In genomic region chr6:129195666-129196065, GRCh38 we compare ENCODE assay signal across 22 cellular contexts.
DNase-seq lines count a peak whose midpoint lies in the region; ATAC-seq and TF ChIP-seq lines count a peak whose summit lies in the region.
"Had no signal": no experiment of that assay in that cellular context is flagged by ENCODE, and none has a peak within 500 bp of the region (broad histone marks: within the 10 kb centered on the region; RNA-seq: fewer than 3 reads in every experiment).

No MANE protein-coding gene starts in this region.

- no peak overlapping the region for H2AK5ac ChIP-seq in mesenchymal stem cell (ENCODE audit: low read length, severe bottlenecking)

- H3K9ac ChIP-seq in mesenchymal stem cell (ENCODE audit: low read length), result no peak overlapping the region

- H3K23ac ChIP-seq in mesenchymal stem cell (ENCODE audit: low read length in 2 of 2), result no peak overlapping the region

- no peaks in the 10 kb centered on the region for H3K4me1 Mint-ChIP-seq in stimulated activated naive B cell treated with anti-CD40 and anti-IgM and Interleukin-4, amounts not matched to agents 10 μg/mL and 1 μg/mL and 100 μg/mL, for 72 hours
- H3K4me1 Mint-ChIP-seq: activated CD4-positive, alpha-beta T cell treated with anti-CD3 and anti-CD28 coated beads, Interleukin-2, amount 10 ng/mL, durations not matched to agents 7 days and 5 days had no signal

- H3K36me3 ChIP-seq in heart left ventricle (peaks cover 0 to 76% (median 14%) of the 10 kb centered on the region in 9 donors), mesenchymal stem cell (ENCODE audit: control insufficient read depth in 1 of 2, insufficient read depth in 2 of 2, low read depth in 1 of 2, low read length in 2 of 2) (peaks cover 0 to 14% of the 10 kb centered on the region in 2 experiments), vagina (no peaks in the 10 kb centered on the region)
- H3K36me3 ChIP-seq: breast epithelium, prostate gland had no signal

- no peaks in the 10 kb centered on the region for H3K27me3 Mint-ChIP-seq in stimulated activated naive B cell treated with anti-CD40 and anti-IgM and Interleukin-4, amounts not matched to agents 10 μg/mL and 1 μg/mL and 100 μg/mL, for 72 hours
- H3K27me3 Mint-ChIP-seq: activated CD4-positive, alpha-beta T cell treated with anti-CD3 and anti-CD28 coated beads, Interleukin-2, amount 10 ng/mL, durations not matched to agents 7 days and 5 days had no signal

- no peak overlapping the region for H3K4me2 ChIP-seq in mesenchymal stem cell (ENCODE audit: low read length, poor library complexity, severe bottlenecking)

- H3K9me3 Mint-ChIP-seq in stimulated activated naive B cell treated with anti-CD40 and anti-IgM and Interleukin-4, amounts not matched to agents 10 μg/mL and 1 μg/mL and 100 μg/mL, for 72 hours, result no peaks in the 10 kb centered on the region
- H3K9me3 Mint-ChIP-seq: activated CD4-positive, alpha-beta T cell treated with anti-CD3 and anti-CD28 coated beads, Interleukin-2, amount 10 ng/mL, durations not matched to agents 7 days and 5 days; activated T-helper 2 cell treated with anti-CD3 and anti-CD28 coated beads, Interferon-gamma antibody, Interleukin-2, Interleukin-4, amounts not matched to agents 10 μg/mL and 5 μg/mL and 100 μg/mL, durations not matched to agents 14 hours and 24 hours and 36 hours had no signal

- H3K4ac ChIP-seq in mesenchymal stem cell (ENCODE audit: low read depth in 1 of 2, low read length in 2 of 2), result no peak overlapping the region

- no peak overlapping the region for H2AFZ ChIP-seq in mesenchymal stem cell (ENCODE audit: low read depth, low read length)

- peak in 1 of 12 donors; percentile 7 for TF ChIP-seq CTCF in heart left ventricle (IDR thresholded peaks at IDR 0.05)
- peak in 1 of 3 experiments; percentile 24 for TF ChIP-seq CTCF in vagina (IDR thresholded peaks at IDR 0.05)

- no peak overlapping the region for H3K18ac ChIP-seq in mesenchymal stem cell (ENCODE audit: low read depth in 1 of 2, low read length in 2 of 2)

- intact Hi-C loops in heart left ventricle (cut with DNase I), result no loop called here
- intact Hi-C loops in cardiac septum (cut with DNase I), result no loop called here
- intact Hi-C loops in vagina (cut with DNase I), result no loop called here

- no peak overlapping the region for H4K91ac ChIP-seq in mesenchymal stem cell (ENCODE audit: low read length)

- no peak overlapping the region for H3K4me3 Mint-ChIP-seq in stimulated activated naive B cell treated with anti-CD40 and anti-IgM and Interleukin-4, amounts not matched to agents 10 μg/mL and 1 μg/mL and 100 μg/mL, for 72 hours
- H3K4me3 Mint-ChIP-seq: activated CD4-positive, alpha-beta T cell treated with anti-CD3 and anti-CD28 coated beads, Interleukin-2, amount 10 ng/mL, durations not matched to agents 7 days and 5 days had no signal

- H3K9me3 ChIP-seq in heart left ventricle (no peaks in the 10 kb centered on the region), mesenchymal stem cell (ENCODE audit: control insufficient read depth, low read length) (no peaks in the 10 kb centered on the region), vagina (no peaks in the 10 kb centered on the region)
- H3K9me3 ChIP-seq: breast epithelium, prostate gland had no signal

- H3K14ac ChIP-seq in mesenchymal stem cell (ENCODE audit: low read length in 2 of 2), result no peak overlapping the region

- H2BK12ac ChIP-seq in mesenchymal stem cell (ENCODE audit: low read length in 2 of 2), result no peak overlapping the region

- no peak overlapping the region for H2BK15ac ChIP-seq in mesenchymal stem cell (ENCODE audit: low read depth, poor library complexity, severe bottlenecking)

- no peak overlapping the region for H3K27ac Mint-ChIP-seq in stimulated activated naive B cell treated with anti-CD40 and anti-IgM and Interleukin-4, amounts not matched to agents 10 μg/mL and 1 μg/mL and 100 μg/mL, for 72 hours
- H3K27ac Mint-ChIP-seq: activated T-helper 2 cell treated with anti-CD3 and anti-CD28 coated beads, Interferon-gamma antibody, Interleukin-2, Interleukin-4, amounts not matched to agents 10 μg/mL and 5 μg/mL and 100 μg/mL, durations not matched to agents 14 hours and 24 hours and 36 hours had no signal

- peak in 3 of 4 donors; percentile 23 to 29 (median 25) for ATAC-seq in heart left ventricle
- ATAC-seq in stimulated activated naive B cell treated with anti-CD40 and anti-IgM and Interleukin-4, amounts not matched to agents 10 μg/mL and 1 μg/mL and 100 μg/mL, for 72 hours (replicated peaks), result no peak

- H4K8ac ChIP-seq in mesenchymal stem cell (ENCODE audit: low read length), result no peak overlapping the region

- H3K27me3 ChIP-seq in heart left ventricle (no peaks in the 10 kb centered on the region), mesenchymal stem cell (ENCODE audit: control insufficient read depth in 1 of 2, insufficient read depth in 1 of 2, low read length in 2 of 2) (no peaks in the 10 kb centered on the region), vagina (no peaks in the 10 kb centered on the region)
- H3K27me3 ChIP-seq: breast epithelium had no signal

- no peak for DNase-seq in heart left ventricle
- no peak for DNase-seq in cardiac septum (ENCODE audit: low spot score)
- peak; percentile 54 for DNase-seq in mesenchymal stem cell
- no peak for DNase-seq in vagina (ENCODE audit: extremely low spot score in 2 of 2)
- no peak for DNase-seq in mesenteric fat pad (ENCODE audit: low spot score)
- no peak for DNase-seq in stimulated activated naive B cell treated with anti-CD40 and anti-IgM and Interleukin-4, amounts not matched to agents 10 μg/mL and 1 μg/mL and 100 μg/mL, for 72 hours
- no peak for DNase-seq in cerebellum (ENCODE audit: low spot score)
- DNase-seq: activated CD4-positive, alpha-beta T cell treated with anti-CD3 and anti-CD28 coated beads, Interleukin-2, amount 10 ng/mL, durations not matched to agents 7 days and 5 days; activated CD8-positive, alpha-beta memory T cell treated with anti-CD3 and anti-CD28 coated beads, Interleukin-2, amount 50 U/mL, for 4 hours; C1 segment of cervical spinal cord; foreskin melanocyte; midbrain; NCI-H1417 treated with DMSO at 0.1 percent for 48 hours; NCI-H69; SHP77 treated with DMSO at 0.1 percent for 48 hours; stimulated activated CD4-positive, alpha-beta T cell treated with anti-CD3 and anti-CD28 coated beads, Interleukin-4, amount 100 ng/mL, for 4 hours; T-helper 1 cell had no signal

- no peak overlapping the region for H2BK120ac ChIP-seq in mesenchymal stem cell (ENCODE audit: low read depth, low read length)

- TF ChIP-seq POLR2A in heart left ventricle (IDR thresholded peaks at IDR 0.05) (no peak), vagina (IDR thresholded peaks at IDR 0.05) (no peak)

- H3K79me1 ChIP-seq in mesenchymal stem cell (replicated peaks; ENCODE audit: low read length, poor library complexity, severe bottlenecking), result no peaks in the 10 kb centered on the region

- H3K4me3 ChIP-seq in heart left ventricle (no peak overlapping the region), mesenchymal stem cell (ENCODE audit: insufficient read depth in 1 of 2, low read depth in 1 of 2, low read length in 2 of 2) (no peak overlapping the region), vagina (no peak overlapping the region)
- H3K4me3 ChIP-seq: breast epithelium, prostate gland, skin epidermis had no signal

- H3K27ac ChIP-seq in heart left ventricle (peak overlapping the region in 4 of 12 donors; percentile 11 to 33 (median 24)), cingulate gyrus (ENCODE audit: low read depth, low read length) (peak overlapping the region; percentile 32), mesenchymal stem cell (ENCODE audit: low read length, poor library complexity, severe bottlenecking) (no peak overlapping the region), vagina (peak overlapping the region; percentile 38)
- H3K27ac ChIP-seq: breast epithelium, prostate gland had no signal

- H3K4me1 ChIP-seq in heart left ventricle (peaks cover 0 to 20% (median 6%) of the 10 kb centered on the region in 12 donors), mesenchymal stem cell (ENCODE audit: control insufficient read depth, insufficient read depth, low read depth, low read length) (no peaks in the 10 kb centered on the region), vagina (no peaks in the 10 kb centered on the region)
- H3K4me1 ChIP-seq: breast epithelium, prostate gland had no signal

- no peaks in the 10 kb centered on the region for H3K36me3 Mint-ChIP-seq in stimulated activated naive B cell treated with anti-CD40 and anti-IgM and Interleukin-4, amounts not matched to agents 10 μg/mL and 1 μg/mL and 100 μg/mL, for 72 hours

- H2BK5ac ChIP-seq in mesenchymal stem cell (ENCODE audit: low read depth, low read length, poor library complexity, severe bottlenecking), result no peak overlapping the region

Comparison
In these comparisons a context has a peak if more than half of its experiments do, and no peak if none do; other contexts are left out.
1. ATAC-seq: peak in heart left ventricle (3 of 4); none in stimulated activated naive B cell treated with anti-CD40 and anti-IgM and Interleukin-4, amounts not matched to agents 10 μg/mL and 1 μg/mL and 100 μg/mL, for 72 hours (0 of 2).